ENCODE assay signal across 10 cellular contexts in the genomic region with DNA sequence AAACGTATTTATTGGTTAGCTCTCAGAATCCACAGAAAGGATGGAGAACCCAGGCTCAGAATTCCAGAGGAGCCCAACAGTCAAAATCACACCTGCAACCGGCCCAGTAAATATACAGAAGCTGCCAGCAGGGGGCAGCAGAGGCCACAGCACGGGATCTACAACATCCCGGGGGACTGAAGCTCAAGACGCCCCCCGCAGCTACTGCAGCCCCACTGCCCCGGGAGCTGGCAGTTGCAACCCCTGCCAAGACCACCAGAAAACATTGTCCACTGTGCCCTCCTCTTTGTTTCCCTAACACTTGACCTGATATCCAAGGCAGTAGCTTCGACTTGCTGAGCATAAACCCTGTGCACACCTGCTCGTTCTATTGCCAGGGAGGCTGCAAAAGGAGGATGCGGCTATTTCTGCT. TPM values are rescaled to one million over a fixed set of nuclear protein-coding genes. Genes with fewer than 3 reads are reported as not detected.
DNase-seq lines count a peak whose midpoint lies in the region; ATAC-seq and TF ChIP-seq lines count a peak whose summit lies in the region.
"Not testable (repeated sequence)": the region's sequence is repeated elsewhere in the genome, so short reads cannot be mapped to it uniquely, and the experiment has no call there.
"Had no signal": no experiment of that assay in that cellular context is flagged by ENCODE, and none has a peak within 500 bp of the region (broad histone marks: within the 10 kb centered on the region; RNA-seq: fewer than 3 reads in every experiment).

No MANE protein-coding gene starts in this region.

- not testable (repeated sequence) for H2AK9ac ChIP-seq in IMR-90 (replicated peaks; ENCODE audit: low read depth, low read length, poor library complexity)

- not testable (repeated sequence) for H3K9ac ChIP-seq in IMR-90 (ENCODE audit: low read depth, low read length)

- peak; percentile 33 for TF ChIP-seq RAD21 in IMR-90 (IDR thresholded peaks at IDR 0.05; ENCODE audit: low read length)

- POLR2A ChIA-PET in IMR-90 (lab: Charles Lee; ENCODE audit: unreplicated experiment): not testable (repeated sequence)
- POLR2A ChIA-PET in activated CD4-positive, alpha-beta memory T cell treated with anti-CD3 and anti-CD28 coated beads for 36 hours (lab: Charles Lee): interaction anchor here (0.8 kb wide), 1 partner anchor 61 kb away, joined by 3 read pairs; no protein-coding TSS in a partner anchor

- peak; percentile 91 for ATAC-seq in IMR-90 (ENCODE audit: low read depth)

- H3K56ac ChIP-seq in IMR-90 (ENCODE audit: extremely low read depth, insufficient read depth, low read length): not testable (repeated sequence)

- not testable (repeated sequence) for BruUV-seq in IMR-90 (replicated peaks; lab: Mats Ljungman, UMichigan)

- H4K8ac ChIP-seq in IMR-90 (ENCODE audit: low read depth in 2 of 2, low read length in 2 of 2): not testable (repeated sequence)

- not testable (repeated sequence) for H4K91ac ChIP-seq in IMR-90 (ENCODE audit: insufficient read depth, low read depth, low read length)

- CTCF ChIA-PET in IMR-90 (lab: Yijun Ruan, JAX): interaction anchor here (0.6 to 0.7 kb wide), 3 partner anchors 10 to 44 kb away, joined by 3 to 5 read pairs (median 4); no protein-coding TSS in a partner anchor
- CTCF ChIA-PET in activated CD4-positive, alpha-beta memory T cell treated with anti-CD3 and anti-CD28 coated beads for 36 hours (lab: Charles Lee): interaction anchor here (0.6 to 3.9 kb wide), 25 partner anchors 11 to 746 kb away, joined by 3 to 44 read pairs (median 4); partner anchors contain the start of genes GJC3 and ZSCAN21

- not testable (repeated sequence) for H2AFZ ChIP-seq in IMR-90 (replicated peaks; ENCODE audit: low read length, poor library complexity)

- not testable (repeated sequence) for H3K4me1 ChIP-seq in IMR-90 (ENCODE audit: control insufficient read depth, insufficient read depth, low read length)

- peak; percentile 39 for TF ChIP-seq CTCF in IMR-90 (conservative IDR thresholded peaks at IDR 0.05; ENCODE audit: low read depth, low read length)
- TF ChIP-seq CTCF in brain microvascular endothelial cell (IDR thresholded peaks at IDR 0.05; ENCODE audit: low read depth, low read length, missing control alignments): peak; percentile 59

- H3K27me3 Mint-ChIP-seq in activated CD4-positive, alpha-beta memory T cell treated with anti-CD3 and anti-CD28 coated beads for 36 hours: not testable (repeated sequence)

- H2BK120ac ChIP-seq in IMR-90 (ENCODE audit: low read depth, low read length): not testable (repeated sequence)

- H2AK5ac ChIP-seq in IMR-90 (ENCODE audit: low read depth, low read length): not testable (repeated sequence)

- not testable (repeated sequence) for TF ChIP-seq POLR2A in IMR-90 (IDR thresholded peaks at IDR 0.05; ENCODE audit: low read depth, low read length)

- not testable (repeated sequence) for H3K23ac ChIP-seq in IMR-90 (ENCODE audit: low read depth, low read length)

- H3K14ac ChIP-seq in IMR-90 (replicated peaks; ENCODE audit: low read depth, low read length): not testable (repeated sequence)

- not testable (repeated sequence) for H4K5ac ChIP-seq in IMR-90 (ENCODE audit: low read depth, low read length)

- H3K27ac Mint-ChIP-seq in activated CD4-positive, alpha-beta memory T cell treated with anti-CD3 and anti-CD28 coated beads for 36 hours: not testable (repeated sequence)

- not testable (repeated sequence) for H2BK20ac ChIP-seq in IMR-90 (ENCODE audit: low read depth, low read length)

- H3K27me3 ChIP-seq in IMR-90 (ENCODE audit: control insufficient read depth, insufficient read depth, low read length): peaks cover 12% of the 10 kb centered on the region
- H3K27me3 ChIP-seq in brain microvascular endothelial cell (replicated peaks): not testable (repeated sequence)

- not testable (repeated sequence) for H3K27ac ChIP-seq in IMR-90 (ENCODE audit: insufficient read depth, low read length); brain microvascular endothelial cell

- DNase-seq in DMS53 treated with DMSO at 0.1 percent for 48 hours (lab: John Stamatoyannopoulos, UW; ENCODE audit: unreplicated experiment) (peak; percentile 54), NOMO-1 treated with dmso at 0.1 percent for 144 hours (lab: John Stamatoyannopoulos, UW; ENCODE audit: unreplicated experiment) (peak; percentile 15), brain microvascular endothelial cell (peak; percentile 26), hypothalamus (lab: John Stamatoyannopoulos, UW) (peak in 40 of 51 donors; percentile 2 to 76 (median 36)), retina (peak; percentile 66), stromal cell of bone marrow (ENCODE audit: low read depth) (peak; percentile 3)
- not testable (repeated sequence) for DNase-seq in IMR-90
- peak; percentile 75 for DNase-seq in activated CD4-positive, alpha-beta memory T cell treated with anti-CD3 and anti-CD28 coated beads for 36 hours

- H3K79me1 ChIP-seq in IMR-90 (ENCODE audit: low read depth in 1 of 2, low read length in 2 of 2): not testable (repeated sequence)

- H3K4me1 Mint-ChIP-seq in activated CD4-positive, alpha-beta memory T cell treated with anti-CD3 and anti-CD28 coated beads for 36 hours (ENCODE audit: low read depth): not testable (repeated sequence)

- H3K4me3 Mint-ChIP-seq in activated CD4-positive, alpha-beta memory T cell treated with anti-CD3 and anti-CD28 coated beads for 36 hours: not testable (repeated sequence)

- H3K18ac ChIP-seq in IMR-90 (ENCODE audit: low read depth, low read length): not testable (repeated sequence)

- not testable (repeated sequence) for H4K20me1 ChIP-seq in IMR-90 (ENCODE audit: insufficient read depth, low read length)

- H3K4ac ChIP-seq in IMR-90 (ENCODE audit: low read depth, low read length): not testable (repeated sequence)

- in situ Hi-C loops in IMR-90 (cut with MboI; ENCODE audit: low sequenced_read_pairs): loop anchor here (25.0 kb wide), 1 partner anchor 1307 kb away; no protein-coding TSS in a partner anchor
- in situ Hi-C loops in brain microvascular endothelial cell (cut with HindIII; ENCODE audit: low pct_ligation_motif_present, low sequenced_read_pairs): loop anchor here (25.0 kb wide), 1 partner anchor 107 kb away; the partner anchor contains the start of genes COPS6 and ZNF3

- H3K36me3 ChIP-seq in IMR-90 (ENCODE audit: control insufficient read depth, insufficient read depth, low read length); brain microvascular endothelial cell (replicated peaks): not testable (repeated sequence)

- H3K4me3 ChIP-seq in IMR-90 (ENCODE audit: insufficient read depth, low read depth, low read length); brain microvascular endothelial cell (ENCODE audit: low read depth, low read length): not testable (repeated sequence)

- H2BK5ac ChIP-seq in IMR-90 (ENCODE audit: low read depth, low read length, poor library complexity, severe bottlenecking): not testable (repeated sequence)

- no CpG with 5 or more reads among the region's 10 CpGs for WGBS in IMR-90 (ENCODE audit: extremely low coverage in 2 of 2, insufficient read length in 1 of 2), 2 experiments

- H2BK15ac ChIP-seq in IMR-90 (ENCODE audit: low read depth, low read length): not testable (repeated sequence)

- not testable (repeated sequence) for H3K9me3 ChIP-seq in IMR-90 (ENCODE audit: control insufficient read depth, insufficient read depth, low read length)

- H3K4me2 ChIP-seq in IMR-90 (ENCODE audit: low read depth, low read length): not testable (repeated sequence)

- not testable (repeated sequence) for H3K36me3 Mint-ChIP-seq in activated CD4-positive, alpha-beta memory T cell treated with anti-CD3 and anti-CD28 coated beads for 36 hours

- dilution Hi-C loops in IMR-90 (cut with HindIII; ENCODE audit: low sequenced_read_pairs, unreplicated experiment): not testable (repeated sequence)

- not testable (repeated sequence) for H3K9me3 Mint-ChIP-seq in activated CD4-positive, alpha-beta memory T cell treated with anti-CD3 and anti-CD28 coated beads for 36 hours

- intact Hi-C loops in IMR-90 (cut with micrococcal nuclease): not testable (repeated sequence)
- intact Hi-C loops in activated CD4-positive, alpha-beta memory T cell treated with anti-CD3 and anti-CD28 coated beads for 36 hours (cut with micrococcal nuclease): loop anchor here (2.0 kb wide), 1 partner anchor 151 kb away; no protein-coding TSS in a partner anchor

- not testable (repeated sequence) for H3K9me1 ChIP-seq in IMR-90 (ENCODE audit: insufficient read depth, low read length)

TF ChIP-seq in IMR-90, 13 proteins besides CTCF, POLR2A, EP300 and RAD21:
- peak; percentile 13; the same call in 1 of the 2 replicates for TF ChIP-seq BHLHE40 (IDR thresholded peaks at IDR 0.05; ENCODE audit: low read depth, low read length)
- TF ChIP-seq SMC3 (IDR thresholded peaks at IDR 0.05; ENCODE audit: low read depth, low read length): peak; percentile 36; the same call in 1 of the 2 replicates

RNA-seq across cellular contexts. Expression of gene AZGP1, which starts 4.0 kb away (rescaled TPM):
- total RNA-seq in IMR-90 (2012; rRNA removed): not detected in 2 replicates
- not detected in 2 replicates for polyA plus RNA-seq in IMR-90 (2012; rRNA removed)
- 0.03 TPM in 1 of 2 replicates, not detected in the other for polyA plus RNA-seq in IMR-90 (2012; cell fraction: cytosol; rRNA removed)
- polyA plus RNA-seq in IMR-90 (2012; cell fraction: nucleus; rRNA removed; ENCODE audit: low replicate concordance): not detected in 2 replicates
- not detected for total RNA-seq in activated CD4-positive, alpha-beta memory T cell treated with anti-CD3 and anti-CD28 coated beads for 36 hours
- total RNA-seq: pulmonary artery endothelial cell had no signal

RNA-seq across cellular contexts. Expression of gene ZKSCAN1, which starts 35.6 kb away (rescaled TPM):
- total RNA-seq in IMR-90 (2012; rRNA removed): 30.3 and 40.7 TPM in 2 replicates
- polyA plus RNA-seq in IMR-90 (2012; rRNA removed): 10.8 and 13.7 TPM in 2 replicates
- 5.6 and 5.9 TPM in 2 replicates for polyA plus RNA-seq in IMR-90 (2012; cell fraction: cytosol; rRNA removed)
- polyA plus RNA-seq in IMR-90 (2012; cell fraction: nucleus; rRNA removed; ENCODE audit: low replicate concordance): 8.8 and 23.6 TPM in 2 replicates
- 10 to 100 TPM; 49.1 to 50.6 TPM for total RNA-seq in activated CD4-positive, alpha-beta memory T cell treated with anti-CD3 and anti-CD28 coated beads for 36 hours

RNA-seq across cellular contexts. Expression of gene GJC3, which starts 50.4 kb away (rescaled TPM):
- total RNA-seq in IMR-90 (2012; rRNA removed): not detected in 2 replicates
- not detected in 2 replicates for polyA plus RNA-seq in IMR-90 (2012; rRNA removed)
- polyA plus RNA-seq in IMR-90 (2012; cell fraction: cytosol; rRNA removed): not detected in 2 replicates
- polyA plus RNA-seq in IMR-90 (2012; cell fraction: nucleus; rRNA removed; ENCODE audit: low replicate concordance): not detected in 2 replicates
- total RNA-seq in activated CD4-positive, alpha-beta memory T cell treated with anti-CD3 and anti-CD28 coated beads for 36 hours: under 1 TPM; 0.19 to 0.45 TPM
- total RNA-seq: cardiac septum, pulmonary artery endothelial cell had no signal
